In genomic region chrX:128676651-128677050, GRCh38 we compare ENCODE assay signal across 22 cellular contexts.
"Had no signal": no experiment of that assay in that cellular context is flagged by ENCODE, and none has a peak within 500 bp of the region (broad histone marks: within the 10 kb centered on the region; RNA-seq: fewer than 3 reads in every experiment).

No MANE protein-coding gene starts in this region.

- H3K9me3 ChIP-seq: SK-N-SH had no signal

- H3K4me1 Mint-ChIP-seq: activated naive CD4-positive, alpha-beta T cell treated with anti-CD3 and anti-CD28 coated beads, Interleukin-2, amount 10 ng/mL, durations not matched to agents 7 days and 5 days; activated naive CD8-positive, alpha-beta T cell treated with anti-CD3 and anti-CD28 coated beads for 36 hours had no signal

- ATAC-seq: activated CD4-positive, CD25-positive, alpha-beta regulatory T cell treated with anti-CD3 and anti-CD28 coated beads, Interleukin-2, amount 50 U/mL, for 24 hours; activated CD8-positive, alpha-beta T cell treated with anti-CD3 and anti-CD28 coated beads for 36 hours; activated T-cell treated with anti-CD3 and anti-CD28 coated beads, Interleukin-2, amount 50 U/mL, for 72 hours; Right ventricle myocardium inferior had no signal

- H3K9ac ChIP-seq: SK-N-SH had no signal

- H3K4me3 Mint-ChIP-seq: activated CD8-positive, alpha-beta T cell treated with anti-CD3 and anti-CD28 coated beads for 36 hours; activated naive CD4-positive, alpha-beta T cell treated with anti-CD3 and anti-CD28 coated beads, Interleukin-2, amount 10 ng/mL, durations not matched to agents 7 days and 5 days; activated naive CD8-positive, alpha-beta T cell treated with anti-CD3 and anti-CD28 coated beads for 36 hours; activated T-cell treated with anti-CD3 and anti-CD28 coated beads, Interleukin-2, amount 50 U/mL, for 72 hours; T-helper 1 cell treated with Interleukin-12 subunit alpha and Interleukin-12 subunit beta and Interleukin-4 antibody, amounts not matched to agents 30 μg/mL and 1 μg/mL, for 36 hours had no signal

- H3K4me2 ChIP-seq: SK-N-SH had no signal

- H3K36me3 Mint-ChIP-seq: activated naive CD4-positive, alpha-beta T cell treated with anti-CD3 and anti-CD28 coated beads, Interleukin-2, amount 10 ng/mL, durations not matched to agents 7 days and 5 days; activated naive CD8-positive, alpha-beta T cell treated with anti-CD3 and anti-CD28 coated beads for 36 hours had no signal

- DNase-seq: activated CD4-positive, alpha-beta T cell treated with anti-CD3 and anti-CD28 coated beads for 4 hours; activated CD8-positive, alpha-beta memory T cell treated with anti-CD3 and anti-CD28 coated beads, Interleukin-2, amount 50 U/mL, for 4 hours; activated CD8-positive, alpha-beta T cell treated with anti-CD3 and anti-CD28 coated beads for 36 hours; activated gamma-delta T cell treated with Interleukin-2 at 50 U/mL for 16 hours; activated naive CD4-positive, alpha-beta T cell treated with anti-CD3 and anti-CD28 coated beads, Interleukin-2, amount 10 ng/mL, durations not matched to agents 7 days and 5 days; activated naive CD8-positive, alpha-beta T cell treated with anti-CD3 and anti-CD28 coated beads for 36 hours; activated T-cell treated with anti-CD3 and anti-CD28 coated beads, Interleukin-2, amount 50 U/mL, for 72 hours; NCI-H1092; NCI-H1417 treated with DMSO at 0.1 percent for 48 hours; NCI-H1694; NCI-H2029; NCI-H2107; NCI-H2171 treated with DMSO at 0.1 percent for 48 hours; NCI-H226; NCI-H526; NCI-H774; SK-N-SH; SW 1271 had no signal

- H3K9me3 Mint-ChIP-seq: activated CD8-positive, alpha-beta T cell treated with anti-CD3 and anti-CD28 coated beads for 36 hours; activated naive CD4-positive, alpha-beta T cell treated with anti-CD3 and anti-CD28 coated beads, Interleukin-2, amount 10 ng/mL, durations not matched to agents 7 days and 5 days; activated T-helper 2 cell treated with anti-CD3 and anti-CD28 coated beads, Interferon-gamma antibody, Interleukin-2, Interleukin-4, amounts not matched to agents 10 μg/mL and 5 μg/mL and 100 μg/mL, durations not matched to agents 14 hours and 24 hours and 36 hours; T-helper 1 cell treated with Interleukin-12 subunit alpha and Interleukin-12 subunit beta and Interleukin-4 antibody, amounts not matched to agents 30 μg/mL and 1 μg/mL, for 36 hours had no signal

- H3K27me3 Mint-ChIP-seq: activated CD8-positive, alpha-beta T cell treated with anti-CD3 and anti-CD28 coated beads for 36 hours; activated naive CD4-positive, alpha-beta T cell treated with anti-CD3 and anti-CD28 coated beads, Interleukin-2, amount 10 ng/mL, durations not matched to agents 7 days and 5 days; activated naive CD8-positive, alpha-beta T cell treated with anti-CD3 and anti-CD28 coated beads for 36 hours had no signal

- H3K27ac Mint-ChIP-seq: activated CD8-positive, alpha-beta T cell treated with anti-CD3 and anti-CD28 coated beads for 36 hours; activated naive CD4-positive, alpha-beta T cell treated with anti-CD3 and anti-CD28 coated beads, Interleukin-2, amount 10 ng/mL, durations not matched to agents 7 days and 5 days; activated naive CD8-positive, alpha-beta T cell treated with anti-CD3 and anti-CD28 coated beads for 36 hours; activated T-cell treated with anti-CD3 and anti-CD28 coated beads, Interleukin-2, amount 50 U/mL, for 72 hours; activated T-helper 2 cell treated with anti-CD3 and anti-CD28 coated beads, Interferon-gamma antibody, Interleukin-2, Interleukin-4, amounts not matched to agents 10 μg/mL and 5 μg/mL and 100 μg/mL, durations not matched to agents 14 hours and 24 hours and 36 hours; T-helper 1 cell treated with Interleukin-12 subunit alpha and Interleukin-12 subunit beta and Interleukin-4 antibody, amounts not matched to agents 30 μg/mL and 1 μg/mL, for 36 hours had no signal
